ENCODE assay signal across 11 cellular contexts in the genomic region with DNA sequence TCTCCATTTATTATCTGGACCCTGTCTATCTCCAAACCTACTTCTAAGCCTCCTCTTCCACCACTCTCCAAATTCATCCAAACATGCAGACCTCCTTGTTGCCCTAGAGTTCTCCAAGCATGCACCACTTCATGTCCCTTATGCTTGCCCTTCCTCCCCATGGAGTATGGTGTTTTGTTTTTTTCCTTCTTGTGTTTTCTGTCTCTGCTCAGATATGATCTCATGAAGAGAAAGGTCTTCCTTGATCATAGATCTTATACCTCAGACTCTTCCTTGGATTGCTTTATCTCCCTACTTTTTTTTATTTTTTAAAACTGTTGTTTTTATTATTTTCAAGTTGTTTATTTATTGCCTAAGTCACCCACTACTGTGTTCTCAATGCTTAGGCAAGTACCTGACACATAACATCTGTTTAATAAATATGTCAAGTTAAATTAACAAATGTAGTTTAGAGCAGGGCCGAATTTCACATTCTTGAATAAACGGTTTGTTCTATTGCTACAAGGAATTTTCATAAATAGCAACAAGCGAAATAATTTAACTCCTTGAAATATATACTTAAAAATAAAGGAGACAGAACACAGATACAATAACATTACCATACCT.
DNase-seq lines count a peak whose midpoint lies in the region; ATAC-seq and TF ChIP-seq lines count a peak whose summit lies in the region.
"Had no signal": no experiment of that assay in that cellular context is flagged by ENCODE, and none has a peak within 500 bp of the region (broad histone marks: within the 10 kb centered on the region; RNA-seq: fewer than 3 reads in every experiment).

No MANE protein-coding gene starts in this region.

- no peak for TF ChIP-seq CTCF in KMS-11 (conservative IDR thresholded peaks at IDR 0.05; ENCODE audit: low read depth, low read length)
- TF ChIP-seq CTCF in psoas muscle (IDR thresholded peaks at IDR 0.05), result no peak
- TF ChIP-seq CTCF in esophagus squamous epithelium (IDR thresholded peaks at IDR 0.05), result no peak

- WGBS in psoas muscle, 3 donors, result 61 to 64% (median 61%) methylated on average over 3 of the region's 3 CpGs
- 60 to 73% methylated on average over 3 of the region's 3 CpGs for WGBS in esophagus squamous epithelium, 2 donors

- peak; percentile 86 for DNase-seq in fibroblast of gingiva (ENCODE audit: low read depth)
- DNase-seq in stimulated activated CD8-positive, alpha-beta memory T cell treated with anti-CD3 and anti-CD28 coated beads, Interleukin-4, amount 100 ng/mL, for 48 hours, result no peak
- DNase-seq in psoas muscle, result no peak
- DNase-seq in GDM1 (lab: John Stamatoyannopoulos, UW), result no peak
- no peak for DNase-seq in esophagus squamous epithelium (lab: John Stamatoyannopoulos, UW)
- DNase-seq: naive thymus-derived CD8-positive, alpha-beta T cell had no signal

- H3K9me3 ChIP-seq in skeletal muscle satellite cell (replicated peaks; ENCODE audit: low read length) (no peaks in the 10 kb centered on the region), psoas muscle (no peaks in the 10 kb centered on the region), esophagus squamous epithelium (no peaks in the 10 kb centered on the region)
- H3K9me3 ChIP-seq: ascending aorta, Peyer's patch had no signal

- no peaks in the 10 kb centered on the region for H3K36me3 ChIP-seq in KMS-11 (ENCODE audit: insufficient read depth)
- no peaks in the 10 kb centered on the region for H3K36me3 ChIP-seq in skeletal muscle satellite cell (ENCODE audit: insufficient read depth, low read length)
- H3K36me3 ChIP-seq in psoas muscle (ENCODE audit: insufficient read depth in 1 of 2, low read depth in 1 of 2), result no peaks in the 10 kb centered on the region
- no peaks in the 10 kb centered on the region for H3K36me3 ChIP-seq in esophagus squamous epithelium
- H3K36me3 ChIP-seq: ascending aorta, Peyer's patch had no signal

- peak overlapping the region; percentile 38; the same call in 1 of the 2 replicates for H2AFZ ChIP-seq in KMS-11 (ENCODE audit: low read depth)

- H3K4me1 ChIP-seq in KMS-11 (ENCODE audit: low read depth, poor library complexity, severe bottlenecking) (peaks cover 65% of the 10 kb centered on the region), skeletal muscle satellite cell (ENCODE audit: control insufficient read depth, insufficient read depth, low read length) (peaks cover 31% of the 10 kb centered on the region), psoas muscle (no peaks in the 10 kb centered on the region), esophagus squamous epithelium (peaks cover 5 to 43% (median 5%) of the 10 kb centered on the region in 3 donors)
- H3K4me1 ChIP-seq: Peyer's patch had no signal

- H3K4me3 ChIP-seq in KMS-11 (IDR thresholded peaks at IDR 0.05; ENCODE audit: insufficient read depth, low read depth, low read length), result no peak overlapping the region
- peak overlapping the region; percentile 30 for H3K4me3 ChIP-seq in skeletal muscle satellite cell (ENCODE audit: low read length)
- no peak overlapping the region for H3K4me3 ChIP-seq in psoas muscle
- H3K4me3 ChIP-seq in esophagus squamous epithelium, result no peak overlapping the region
- H3K4me3 ChIP-seq: ascending aorta, Peyer's patch had no signal

- TF ChIP-seq POLR2A in esophagus squamous epithelium (IDR thresholded peaks at IDR 0.05), result no peak

- H4K20me1 ChIP-seq in KMS-11 (ENCODE audit: insufficient read depth), result no peaks in the 10 kb centered on the region

- H3K27me3 ChIP-seq in KMS-11 (ENCODE audit: insufficient read depth, low read depth) (no peaks in the 10 kb centered on the region), skeletal muscle satellite cell (ENCODE audit: control insufficient read depth, insufficient read depth, low read length) (no peaks in the 10 kb centered on the region), psoas muscle (ENCODE audit: insufficient read depth in 3 of 3, low read length in 2 of 3) (peaks cover 0 to 3% (median 0%) of the 10 kb centered on the region in 3 donors), esophagus squamous epithelium (no peaks in the 10 kb centered on the region)
- H3K27me3 ChIP-seq: ascending aorta, Peyer's patch had no signal

- intact Hi-C loops in psoas muscle (cut with DNase I), result no loop called here
- intact Hi-C loops in esophagus squamous epithelium (cut with DNase I), result no loop called here

- no peak overlapping the region for H3K27ac ChIP-seq in KMS-11
- no peak overlapping the region for H3K27ac ChIP-seq in psoas muscle
- H3K27ac ChIP-seq in esophagus squamous epithelium, result peak overlapping the region in 2 of 4 donors; percentile 34 to 65
- H3K27ac ChIP-seq: ascending aorta had no signal

- H3K4me2 ChIP-seq in KMS-11 (peak overlapping the region; percentile 9; the same call in 1 of the 2 replicates), skeletal muscle satellite cell (ENCODE audit: low read length) (peak overlapping the region; percentile 67)

- no peak overlapping the region for H3K9ac ChIP-seq in KMS-11
- peak overlapping the region; percentile 41 for H3K9ac ChIP-seq in skeletal muscle satellite cell (ENCODE audit: low read depth, low read length)

- no peaks in the 10 kb centered on the region for H3K79me2 ChIP-seq in KMS-11 (ENCODE audit: insufficient read depth, low read depth)

- ATAC-seq in GM19035 (IDR thresholded peaks at IDR 0.05; ENCODE audit: unreplicated experiment) (peak; percentile 12), psoas muscle (no peak)
- ATAC-seq: naive thymus-derived CD8-positive, alpha-beta T cell had no signal
